Comparison of ENCODE assay signal across 8 cellular contexts in genomic region chr6:33418690-33419291, GRCh38. TPM values are rescaled to one million over a fixed set of nuclear protein-coding genes. Genes with fewer than 3 reads are reported as not detected.
A peak's percentile ranks its signal among the peaks of the same experiment; 100 is the strongest.
DNase-seq lines count a peak whose midpoint lies in the region; ATAC-seq and FAIRE-seq lines count a peak whose summit lies in the region.

No MANE protein-coding gene starts in this region.

- no peak for ATAC-seq in activated naive CD8-positive, alpha-beta T cell treated with anti-CD3 and anti-CD28 coated beads, Interleukin-2, amount 10 ng/mL, durations not matched to agents 7 days and 5 days (ENCODE audit: low read depth)
- peak; percentile 14 for ATAC-seq in stimulated activated naive CD8-positive, alpha-beta T cell treated with anti-CD3 and anti-CD28 coated beads, Interleukin-15, Interleukin-2, amounts not matched to agents 100 U/mL and 50 U/mL, for 24 hours

- peak overlapping the region; percentile 97 for H3K27ac Mint-ChIP-seq in activated naive CD8-positive, alpha-beta T cell treated with anti-CD3 and anti-CD28 coated beads, Interleukin-2, amount 10 ng/mL, durations not matched to agents 7 days and 5 days

- FAIRE-seq in frontal cortex (lab: Jason Lieb, UNC), result no peak

- H3K36me3 ChIP-seq in iPS-20b (ENCODE audit: insufficient read depth, low read depth, low read length), result peaks cover 44% of the 10 kb centered on the region

- no peaks in the 10 kb centered on the region for H3K27me3 ChIP-seq in iPS-20b (ENCODE audit: insufficient read depth, low read length)

- peaks cover 3% of the 10 kb centered on the region for H3K27me3 Mint-ChIP-seq in activated naive CD8-positive, alpha-beta T cell treated with anti-CD3 and anti-CD28 coated beads, Interleukin-2, amount 10 ng/mL, durations not matched to agents 7 days and 5 days

- H3K4me1 Mint-ChIP-seq in activated naive CD8-positive, alpha-beta T cell treated with anti-CD3 and anti-CD28 coated beads, Interleukin-2, amount 10 ng/mL, durations not matched to agents 7 days and 5 days, result peaks cover 46% of the 10 kb centered on the region

- POLR2A ChIA-PET in activated naive CD8-positive, alpha-beta T cell treated with anti-CD3 and anti-CD28 coated beads, Interleukin-2, amount 10 ng/mL, durations not matched to agents 7 days and 5 days (lab: Charles Lee), result interaction anchor here (0.6 to 4.4 kb wide), 15 partner anchors 8 to 447 kb away, joined by 3 to 28 read pairs (median 7); partner anchors contain the start of genes B3GALT4, ITPR3, PFDN6 and PHF1

- H3K4me1 ChIP-seq in iPS-20b (ENCODE audit: insufficient read depth, low read length), result peaks cover 21% of the 10 kb centered on the region

- no peaks in the 10 kb centered on the region for H3K9me3 ChIP-seq in iPS-20b (ENCODE audit: insufficient read depth, low read depth, low read length)

- peak overlapping the region; percentile 87 for H3K9ac ChIP-seq in iPS-20b (ENCODE audit: low read depth, low read length)

- H3K36me3 Mint-ChIP-seq in activated naive CD8-positive, alpha-beta T cell treated with anti-CD3 and anti-CD28 coated beads, Interleukin-2, amount 10 ng/mL, durations not matched to agents 7 days and 5 days, result peaks cover 6% of the 10 kb centered on the region

- peak overlapping the region; percentile 93 for H3K27ac ChIP-seq in iPS-20b (ENCODE audit: low read length)

- DNase-seq in stimulated activated CD4-positive, alpha-beta T cell treated with anti-CD3 and anti-CD28 coated beads, Interleukin-15, amount 100 ng/mL, for 24 hours, result peak; percentile 75
- no peak for DNase-seq in stimulated activated CD4-positive, alpha-beta T cell treated with anti-CD3 and anti-CD28 coated beads, Interleukin-12 subunit alpha, Interleukin-12 subunit beta, amount 100 ng/mL, for 4 hours
- DNase-seq in activated naive CD8-positive, alpha-beta T cell treated with anti-CD3 and anti-CD28 coated beads, Interleukin-2, amount 10 ng/mL, durations not matched to agents 7 days and 5 days, result no peak
- peak; percentile 74 for DNase-seq in stimulated activated naive CD8-positive, alpha-beta T cell treated with anti-CD3 and anti-CD28 coated beads, Interleukin-15, Interleukin-2, amounts not matched to agents 100 U/mL and 50 U/mL, for 24 hours
- DNase-seq in frontal cortex (ENCODE audit: low spot score in 2 of 2) (no peak), UCSD-AML1 (lab: John Stamatoyannopoulos, UW; ENCODE audit: unreplicated experiment) (no peak), SHP77 treated with DMSO at 0.1 percent for 48 hours (lab: John Stamatoyannopoulos, UW) (no peak)

- peak overlapping the region; percentile 96 for H3K4me3 Mint-ChIP-seq in activated naive CD8-positive, alpha-beta T cell treated with anti-CD3 and anti-CD28 coated beads, Interleukin-2, amount 10 ng/mL, durations not matched to agents 7 days and 5 days

- no peaks in the 10 kb centered on the region for H3K9me3 Mint-ChIP-seq in activated naive CD8-positive, alpha-beta T cell treated with anti-CD3 and anti-CD28 coated beads, Interleukin-2, amount 10 ng/mL, durations not matched to agents 7 days and 5 days

- H3K4me3 ChIP-seq in iPS-20b (ENCODE audit: low read length), result peak overlapping the region; percentile 91

RNA-seq across cellular contexts. Expression of gene CUTA, which starts 0.9 kb away (rescaled TPM):
- total RNA-seq in activated naive CD8-positive, alpha-beta T cell treated with anti-CD3 and anti-CD28 coated beads, Interleukin-2, amount 10 ng/mL, durations not matched to agents 7 days and 5 days, result 100 to 1,000 TPM; 202 to 209 TPM
- 84.8 TPM for total RNA-seq in frontal cortex

RNA-seq across cellular contexts. Expression of gene SYNGAP1, which starts 1.1 kb away (rescaled TPM):
- total RNA-seq in activated naive CD8-positive, alpha-beta T cell treated with anti-CD3 and anti-CD28 coated beads, Interleukin-2, amount 10 ng/mL, durations not matched to agents 7 days and 5 days, result 10 to 100 TPM; 53.3 to 60.1 TPM
- total RNA-seq in frontal cortex, result 35.1 TPM

RNA-seq across cellular contexts. Expression of gene PHF1, which starts 8.0 kb away (rescaled TPM):
- 100 to 1,000 TPM in 1 of 2 experiments, 10 to 100 TPM in 1; 98.3 to 105 TPM for total RNA-seq in activated naive CD8-positive, alpha-beta T cell treated with anti-CD3 and anti-CD28 coated beads, Interleukin-2, amount 10 ng/mL, durations not matched to agents 7 days and 5 days
- total RNA-seq in frontal cortex, result 16.3 TPM

RNA-seq across cellular contexts. Expression of gene KIFC1, which starts 27.2 kb away (rescaled TPM):
- total RNA-seq in activated naive CD8-positive, alpha-beta T cell treated with anti-CD3 and anti-CD28 coated beads, Interleukin-2, amount 10 ng/mL, durations not matched to agents 7 days and 5 days, result 100 to 1,000 TPM; 117 to 127 TPM
- 4.1 TPM for total RNA-seq in frontal cortex

RNA-seq across cellular contexts. Expression of gene ZBTB9, which starts 35.6 kb away (rescaled TPM):
- 1 to 10 TPM; 9.1 to 9.8 TPM for total RNA-seq in activated naive CD8-positive, alpha-beta T cell treated with anti-CD3 and anti-CD28 coated beads, Interleukin-2, amount 10 ng/mL, durations not matched to agents 7 days and 5 days
- 9.0 TPM for total RNA-seq in frontal cortex

Comparison
In these comparisons a context has a peak if more than half of its experiments do, and no peak if none do; other contexts are left out.
1. DNase-seq: peak in stimulated activated CD4-positive, alpha-beta T cell treated with anti-CD3 and anti-CD28 coated beads, Interleukin-15, amount 100 ng/mL, for 24 hours (single experiment) and stimulated activated naive CD8-positive, alpha-beta T cell treated with anti-CD3 and anti-CD28 coated beads, Interleukin-15, Interleukin-2, amounts not matched to agents 100 U/mL and 50 U/mL, for 24 hours (single experiment); none in stimulated activated CD4-positive, alpha-beta T cell treated with anti-CD3 and anti-CD28 coated beads, Interleukin-12 subunit alpha, Interleukin-12 subunit beta, amount 100 ng/mL, for 4 hours (single experiment), activated naive CD8-positive, alpha-beta T cell treated with anti-CD3 and anti-CD28 coated beads, Interleukin-2, amount 10 ng/mL, durations not matched to agents 7 days and 5 days (single experiment), frontal cortex (0 of 2), UCSD-AML1 (single experiment) and SHP77 treated with DMSO at 0.1 percent for 48 hours (single experiment).